Comparison of ENCODE assay signal across 18 cellular contexts in the genomic region with DNA sequence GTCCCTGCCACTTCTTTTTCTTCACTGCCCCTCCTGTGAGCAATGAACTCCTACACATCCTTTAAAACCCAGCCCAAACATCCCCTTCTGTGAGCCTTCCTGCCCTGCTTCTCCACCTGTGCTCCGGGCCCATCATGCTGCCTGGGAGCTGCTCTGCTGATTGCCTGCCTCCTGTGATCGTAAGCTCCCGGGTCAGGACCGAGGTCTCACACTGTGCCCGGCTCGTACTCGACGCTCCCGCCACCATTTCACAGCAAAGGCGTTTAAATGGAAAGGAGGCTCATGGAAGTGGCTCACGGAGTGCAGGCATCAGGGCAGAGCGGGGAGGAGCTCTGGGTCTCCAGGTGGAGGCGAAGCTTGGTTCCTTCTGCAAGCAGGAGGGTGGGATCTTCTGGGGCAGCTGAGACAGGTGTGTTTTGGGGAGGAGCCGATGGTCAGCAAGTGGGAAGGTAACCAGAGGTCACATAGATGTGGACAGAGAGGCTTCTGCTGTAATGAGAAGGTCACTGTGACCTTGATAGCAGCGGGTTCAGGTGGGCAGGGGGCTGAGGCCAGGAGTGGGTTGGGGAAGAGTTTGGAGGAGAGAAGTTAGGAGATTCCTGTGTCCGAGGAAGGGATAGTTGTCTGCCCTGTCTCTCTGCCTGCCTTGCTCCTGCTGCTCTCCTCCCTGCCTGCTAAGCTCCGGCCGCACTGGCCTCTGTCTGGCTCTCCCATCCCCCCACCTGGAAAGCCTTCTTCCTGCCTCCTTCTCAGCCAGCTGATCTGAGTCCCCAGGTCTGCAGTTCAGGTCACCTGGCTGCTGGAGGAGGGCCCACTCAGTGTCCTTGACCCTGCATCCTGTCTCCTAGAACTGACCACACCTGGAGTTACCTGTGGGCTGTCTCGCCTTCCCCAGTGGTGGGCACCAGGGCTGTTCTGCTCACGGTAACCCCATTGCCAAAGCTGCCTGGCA. TPM values are rescaled to one million over a fixed set of nuclear protein-coding genes. Genes with fewer than 3 reads are reported as not detected.
DNase-seq lines count a peak whose midpoint lies in the region; ATAC-seq and TF ChIP-seq lines count a peak whose summit lies in the region.
"Had no signal": no experiment of that assay in that cellular context is flagged by ENCODE, and none has a peak within 500 bp of the region (broad histone marks: within the 10 kb centered on the region; RNA-seq: fewer than 3 reads in every experiment).

No MANE protein-coding gene starts in this region.

- H3K27me3 ChIP-seq in esophagus muscularis mucosa (no peaks in the 10 kb centered on the region), Karpas-422 (ENCODE audit: low read length) (no peaks in the 10 kb centered on the region)
- H3K27me3 ChIP-seq: gastrocnemius medialis had no signal

- H3K79me2 ChIP-seq in Karpas-422 (ENCODE audit: low read length), result no peaks in the 10 kb centered on the region

- intact Hi-C loops in natural killer cell (cut with micrococcal nuclease) (no loop called here), esophagus muscularis mucosa (cut with DNase I) (no loop called here)
- intact Hi-C loops in activated T-helper 2 cell treated with anti-CD3 and anti-CD28 coated beads, Interferon-gamma antibody, Interleukin-2, Interleukin-4, amounts not matched to agents 10 μg/mL and 5 μg/mL and 100 μg/mL, durations not matched to agents 14 hours and 24 hours and 36 hours (cut with micrococcal nuclease), result no loop called here

- no peaks in the 10 kb centered on the region for H3K9me2 ChIP-seq in Karpas-422 (replicated peaks; ENCODE audit: insufficient read depth, low read length)

- no peak overlapping the region for H3K9ac ChIP-seq in Karpas-422 (ENCODE audit: low read length)

- TF ChIP-seq EP300 in esophagus muscularis mucosa (IDR thresholded peaks at IDR 0.05), result no peak

- DNase-seq in natural killer cell (peak; percentile 4), esophagus muscularis mucosa (ENCODE audit: extremely low spot score) (peak; percentile 90), mucosa of gallbladder (ENCODE audit: low spot score) (peak; percentile 4), erythroblast (lab: John Stamatoyannopoulos, UW) (no peak), Karpas-422 (no peak)
- DNase-seq in natural killer cell treated with Interleukin-12 subunit alpha and Interleukin-12 subunit beta and Interleukin-15 and Interleukin-18, amount 100 ng/mL, for 72 hours (ENCODE audit: low spot score), result no peak
- no peak for DNase-seq in activated naive CD8-positive, alpha-beta T cell treated with anti-CD3 and anti-CD28 coated beads, Interleukin-2, amount 50 U/mL, for 24 hours
- DNase-seq in activated T-helper 2 cell treated with anti-CD3 and anti-CD28 coated beads, Interferon-gamma antibody, Interleukin-2, Interleukin-4, amounts not matched to agents 10 μg/mL and 5 μg/mL and 100 μg/mL, durations not matched to agents 14 hours and 24 hours and 36 hours (ENCODE audit: low spot score), result no peak
- DNase-seq: activated effector memory CD4-positive, alpha-beta T cell treated with anti-CD3 and anti-CD28 coated beads, Interleukin-2, amount 50 U/mL, for 16 hours; gastrocnemius medialis; HFFc6; immature natural killer cell; NCI-H1436 had no signal

- TF ChIP-seq CTCF in natural killer cell (IDR thresholded peaks at IDR 0.05) (no peak), esophagus muscularis mucosa (IDR thresholded peaks at IDR 0.05) (no peak)

- no peak overlapping the region for H3K4me3 ChIP-seq in esophagus muscularis mucosa
- no peak overlapping the region for H3K4me3 ChIP-seq in Karpas-422 (ENCODE audit: low read length)

- no peak overlapping the region for H2AFZ ChIP-seq in Karpas-422 (ENCODE audit: low read length)

- no peaks in the 10 kb centered on the region for H3K36me3 Mint-ChIP-seq in natural killer cell
- no peaks in the 10 kb centered on the region for H3K36me3 Mint-ChIP-seq in natural killer cell treated with Interleukin-12 subunit alpha and Interleukin-12 subunit beta and Interleukin-15 and Interleukin-18, amount 100 ng/mL, for 72 hours
- H3K36me3 Mint-ChIP-seq in activated naive CD8-positive, alpha-beta T cell treated with anti-CD3 and anti-CD28 coated beads, Interleukin-2, amount 50 U/mL, for 24 hours (ENCODE audit: low read depth), result no peaks in the 10 kb centered on the region
- H3K36me3 Mint-ChIP-seq in activated T-helper 2 cell treated with anti-CD3 and anti-CD28 coated beads, Interferon-gamma antibody, Interleukin-2, Interleukin-4, amounts not matched to agents 10 μg/mL and 5 μg/mL and 100 μg/mL, durations not matched to agents 14 hours and 24 hours and 36 hours (ENCODE audit: low read depth), result no peaks in the 10 kb centered on the region
- H3K36me3 Mint-ChIP-seq: CD8-positive, alpha-beta T cell; immature natural killer cell; memory B cell had no signal

- no peaks in the 10 kb centered on the region for H4K20me1 ChIP-seq in Karpas-422 (ENCODE audit: insufficient read depth, low read depth, low read length)

- no peak for TF ChIP-seq POLR2A in esophagus muscularis mucosa (IDR thresholded peaks at IDR 0.05; ENCODE audit: low read depth)
- no peak for TF ChIP-seq POLR2A in erythroblast (IDR thresholded peaks at IDR 0.05; ENCODE audit: low read length)

- no peak overlapping the region for H3K4me2 ChIP-seq in Karpas-422 (ENCODE audit: low read depth, low read length, poor library complexity, severe bottlenecking)

- no peak overlapping the region for H3K4me3 Mint-ChIP-seq in natural killer cell
- no peak overlapping the region for H3K4me3 Mint-ChIP-seq in natural killer cell treated with Interleukin-12 subunit alpha and Interleukin-12 subunit beta and Interleukin-15 and Interleukin-18, amount 100 ng/mL, for 72 hours
- H3K4me3 Mint-ChIP-seq in activated naive CD8-positive, alpha-beta T cell treated with anti-CD3 and anti-CD28 coated beads, Interleukin-2, amount 50 U/mL, for 24 hours, result no peak overlapping the region
- H3K4me3 Mint-ChIP-seq in activated T-helper 2 cell treated with anti-CD3 and anti-CD28 coated beads, Interferon-gamma antibody, Interleukin-2, Interleukin-4, amounts not matched to agents 10 μg/mL and 5 μg/mL and 100 μg/mL, durations not matched to agents 14 hours and 24 hours and 36 hours (ENCODE audit: low read depth), result no peak overlapping the region
- H3K4me3 Mint-ChIP-seq: CD8-positive, alpha-beta T cell; immature natural killer cell; memory B cell had no signal

- 90% methylated on average over 20 of the region's 20 CpGs for WGBS in esophagus muscularis mucosa

- H3K36me3 ChIP-seq in esophagus muscularis mucosa (no peaks in the 10 kb centered on the region), Karpas-422 (ENCODE audit: insufficient read depth, low read length) (no peaks in the 10 kb centered on the region)
- H3K36me3 ChIP-seq: gastrocnemius medialis had no signal

- H3K4me1 ChIP-seq in esophagus muscularis mucosa, result peaks cover 5 to 22% (median 15%) of the 10 kb centered on the region in 4 donors
- no peaks in the 10 kb centered on the region for H3K4me1 ChIP-seq in Karpas-422 (ENCODE audit: low read length)

- H3K9me3 ChIP-seq in esophagus muscularis mucosa (no peaks in the 10 kb centered on the region), Karpas-422 (ENCODE audit: low read length) (no peaks in the 10 kb centered on the region)
- H3K9me3 ChIP-seq: gastrocnemius medialis had no signal

- no peaks in the 10 kb centered on the region for H3K9me3 Mint-ChIP-seq in natural killer cell
- no peaks in the 10 kb centered on the region for H3K9me3 Mint-ChIP-seq in natural killer cell treated with Interleukin-12 subunit alpha and Interleukin-12 subunit beta and Interleukin-15 and Interleukin-18, amount 100 ng/mL, for 72 hours
- no peaks in the 10 kb centered on the region for H3K9me3 Mint-ChIP-seq in activated naive CD8-positive, alpha-beta T cell treated with anti-CD3 and anti-CD28 coated beads, Interleukin-2, amount 50 U/mL, for 24 hours
- no peaks in the 10 kb centered on the region for H3K9me3 Mint-ChIP-seq in activated T-helper 2 cell treated with anti-CD3 and anti-CD28 coated beads, Interferon-gamma antibody, Interleukin-2, Interleukin-4, amounts not matched to agents 10 μg/mL and 5 μg/mL and 100 μg/mL, durations not matched to agents 14 hours and 24 hours and 36 hours
- H3K9me3 Mint-ChIP-seq: CD8-positive, alpha-beta T cell; memory B cell had no signal

- H3K27me3 Mint-ChIP-seq in natural killer cell (ENCODE audit: low read depth in 2 of 2), result peaks cover 14 to 16% of the 10 kb centered on the region in 2 donors
- peaks cover 0 to 21% of the 10 kb centered on the region in 2 donors for H3K27me3 Mint-ChIP-seq in natural killer cell treated with Interleukin-12 subunit alpha and Interleukin-12 subunit beta and Interleukin-15 and Interleukin-18, amount 100 ng/mL, for 72 hours
- peaks cover 10% of the 10 kb centered on the region for H3K27me3 Mint-ChIP-seq in activated naive CD8-positive, alpha-beta T cell treated with anti-CD3 and anti-CD28 coated beads, Interleukin-2, amount 50 U/mL, for 24 hours
- peaks cover 25% of the 10 kb centered on the region for H3K27me3 Mint-ChIP-seq in activated T-helper 2 cell treated with anti-CD3 and anti-CD28 coated beads, Interferon-gamma antibody, Interleukin-2, Interleukin-4, amounts not matched to agents 10 μg/mL and 5 μg/mL and 100 μg/mL, durations not matched to agents 14 hours and 24 hours and 36 hours (ENCODE audit: low read depth)

- no peaks in the 10 kb centered on the region for H3K4me1 Mint-ChIP-seq in natural killer cell
- H3K4me1 Mint-ChIP-seq in natural killer cell treated with Interleukin-12 subunit alpha and Interleukin-12 subunit beta and Interleukin-15 and Interleukin-18, amount 100 ng/mL, for 72 hours (ENCODE audit: low read depth in 2 of 2), result no peaks in the 10 kb centered on the region
- no peaks in the 10 kb centered on the region for H3K4me1 Mint-ChIP-seq in activated naive CD8-positive, alpha-beta T cell treated with anti-CD3 and anti-CD28 coated beads, Interleukin-2, amount 50 U/mL, for 24 hours
- no peaks in the 10 kb centered on the region for H3K4me1 Mint-ChIP-seq in activated T-helper 2 cell treated with anti-CD3 and anti-CD28 coated beads, Interferon-gamma antibody, Interleukin-2, Interleukin-4, amounts not matched to agents 10 μg/mL and 5 μg/mL and 100 μg/mL, durations not matched to agents 14 hours and 24 hours and 36 hours (ENCODE audit: low read depth)
- H3K4me1 Mint-ChIP-seq: immature natural killer cell, memory B cell had no signal

- no peak overlapping the region for H3K27ac ChIP-seq in esophagus muscularis mucosa (replicated peaks in 1 of 4)
- no peak overlapping the region for H3K27ac ChIP-seq in Karpas-422 (ENCODE audit: low read length)

- ATAC-seq in natural killer cell, result no peak
- ATAC-seq in natural killer cell treated with Interleukin-12 subunit alpha and Interleukin-12 subunit beta and Interleukin-15 and Interleukin-18, amount 100 ng/mL, for 72 hours, result no peak
- ATAC-seq in activated naive CD8-positive, alpha-beta T cell treated with anti-CD3 and anti-CD28 coated beads, Interleukin-2, amount 50 U/mL, for 24 hours, result no peak
- ATAC-seq: CD8-positive, alpha-beta T cell had no signal

- H3K27ac Mint-ChIP-seq in natural killer cell, result no peak overlapping the region
- H3K27ac Mint-ChIP-seq in natural killer cell treated with Interleukin-12 subunit alpha and Interleukin-12 subunit beta and Interleukin-15 and Interleukin-18, amount 100 ng/mL, for 72 hours, result no peak overlapping the region
- no peak overlapping the region for H3K27ac Mint-ChIP-seq in activated naive CD8-positive, alpha-beta T cell treated with anti-CD3 and anti-CD28 coated beads, Interleukin-2, amount 50 U/mL, for 24 hours
- H3K27ac Mint-ChIP-seq in activated T-helper 2 cell treated with anti-CD3 and anti-CD28 coated beads, Interferon-gamma antibody, Interleukin-2, Interleukin-4, amounts not matched to agents 10 μg/mL and 5 μg/mL and 100 μg/mL, durations not matched to agents 14 hours and 24 hours and 36 hours, result no peak overlapping the region
- H3K27ac Mint-ChIP-seq: CD8-positive, alpha-beta T cell; immature natural killer cell; memory B cell had no signal

RNA-seq across cellular contexts. Expression of a gene that starts 52.7 kb away (rescaled TPM):
- total RNA-seq in natural killer cell (not detected), esophagus muscularis mucosa (under 1 TPM in 1 of 4 donors, not detected in 3; 0.17 TPM), mucosa of gallbladder (not detected)
- not detected for total RNA-seq in natural killer cell treated with Interleukin-12 subunit alpha and Interleukin-12 subunit beta and Interleukin-15 and Interleukin-18, amount 100 ng/mL, for 72 hours
- total RNA-seq in Karpas-422 (2014; rRNA removed; shearing (Covaris generic); ENCODE audit: low replicate concordance), result not detected in 2 replicates
- not detected in 2 replicates for total RNA-seq in activated T-helper 2 cell treated with anti-CD3 and anti-CD28 coated beads, Interferon-gamma antibody, Interleukin-2, Interleukin-4, amounts not matched to agents 10 μg/mL and 5 μg/mL and 100 μg/mL, durations not matched to agents 14 hours and 24 hours and 36 hours
- total RNA-seq: CD8-positive, alpha-beta T cell; HFFc6; HT1080; NCI-H460; T-helper 2 cell treated with Interferon-gamma antibody and Interleukin-4, amounts not matched to agents 100 ng/mL and 5 ng/mL, for 36 hours had no signal

Comparison
In these comparisons a context has a peak if more than half of its experiments do, and no peak if none do; other contexts are left out.
1. DNase-seq: peak in natural killer cell (single experiment), esophagus muscularis mucosa (single experiment) and mucosa of gallbladder (single experiment); none in natural killer cell treated with Interleukin-12 subunit alpha and Interleukin-12 subunit beta and Interleukin-15 and Interleukin-18, amount 100 ng/mL, for 72 hours (single experiment), erythroblast (0 of 2), activated naive CD8-positive, alpha-beta T cell treated with anti-CD3 and anti-CD28 coated beads, Interleukin-2, amount 50 U/mL, for 24 hours (single experiment), Karpas-422 (single experiment) and activated T-helper 2 cell treated with anti-CD3 and anti-CD28 coated beads, Interferon-gamma antibody, Interleukin-2, Interleukin-4, amounts not matched to agents 10 μg/mL and 5 μg/mL and 100 μg/mL, durations not matched to agents 14 hours and 24 hours and 36 hours (single experiment).